Comparison of ENCODE assay signal across 21 cellular contexts in the genomic region with DNA sequence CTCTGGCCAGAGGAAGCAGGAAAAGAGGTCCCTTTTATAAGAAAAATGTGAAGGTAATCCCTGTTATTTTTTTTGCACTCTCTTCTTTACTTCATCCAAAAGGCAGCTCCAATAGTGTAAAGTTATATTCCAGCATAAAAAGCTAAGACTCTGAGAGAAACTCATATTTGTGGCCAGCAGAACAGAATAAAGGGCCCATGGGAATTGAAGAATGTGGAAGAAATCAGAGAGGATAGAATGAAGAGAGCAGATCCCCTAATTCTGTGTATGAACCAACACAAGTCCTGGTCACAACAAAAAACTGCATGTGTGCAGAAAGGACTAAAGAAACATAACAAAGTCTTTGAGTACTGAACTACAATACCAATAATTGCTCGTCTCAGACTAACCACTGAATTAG. TPM values are rescaled to one million over a fixed set of nuclear protein-coding genes. Genes with fewer than 3 reads are reported as not detected.
"Had no signal": no experiment of that assay in that cellular context is flagged by ENCODE, and none has a peak within 500 bp of the region (broad histone marks: within the 10 kb centered on the region; RNA-seq: fewer than 3 reads in every experiment).

No MANE protein-coding gene starts in this region.

- H3K4me3 ChIP-seq: body of pancreas, left ventricle myocardium inferior, ovary, prostate gland, upper lobe of left lung had no signal

- H3K27ac ChIP-seq: body of pancreas, foreskin keratinocyte, left ventricle myocardium inferior, ovary, prostate gland, upper lobe of left lung had no signal

- H3K36me3 ChIP-seq: left ventricle myocardium inferior, ovary, prostate gland, upper lobe of left lung had no signal

- H3K27me3 Mint-ChIP-seq: activated CD4-positive, alpha-beta memory T cell treated with anti-CD3 and anti-CD28 coated beads for 36 hours; activated naive CD8-positive, alpha-beta T cell treated with anti-CD3 and anti-CD28 coated beads, Interleukin-2, amount 10 ng/mL, durations not matched to agents 7 days and 5 days had no signal

- H3K9me3 ChIP-seq: body of pancreas, left ventricle myocardium inferior, ovary, prostate gland, upper lobe of left lung had no signal

- ATAC-seq: activated T-cell treated with anti-CD3 and anti-CD28 coated beads, Interleukin-2, amount 50 U/mL, for 72 hours; body of pancreas; esophagus mucosa; foreskin keratinocyte; natural killer cell; stimulated activated naive CD8-positive, alpha-beta T cell treated with anti-CD3 and anti-CD28 coated beads, Interleukin-15, Interleukin-2, amounts not matched to agents 100 U/mL and 50 U/mL, for 24 hours had no signal

- H3K4me1 Mint-ChIP-seq: activated naive CD8-positive, alpha-beta T cell treated with anti-CD3 and anti-CD28 coated beads, Interleukin-2, amount 10 ng/mL, durations not matched to agents 7 days and 5 days; natural killer cell had no signal

- H3K27ac Mint-ChIP-seq: activated CD4-positive, alpha-beta memory T cell treated with anti-CD3 and anti-CD28 coated beads for 36 hours; activated naive CD4-positive, alpha-beta T cell treated with anti-CD3 and anti-CD28 coated beads for 36 hours; activated naive CD8-positive, alpha-beta T cell treated with anti-CD3 and anti-CD28 coated beads, Interleukin-2, amount 10 ng/mL, durations not matched to agents 7 days and 5 days; activated T-cell treated with anti-CD3 and anti-CD28 coated beads, Interleukin-2, amount 50 U/mL, for 72 hours; natural killer cell had no signal

- H3K27me3 ChIP-seq: body of pancreas, foreskin keratinocyte, ovary, upper lobe of left lung had no signal

- H3K9me3 Mint-ChIP-seq: activated CD4-positive, alpha-beta memory T cell treated with anti-CD3 and anti-CD28 coated beads for 36 hours; activated naive CD8-positive, alpha-beta T cell treated with anti-CD3 and anti-CD28 coated beads, Interleukin-2, amount 10 ng/mL, durations not matched to agents 7 days and 5 days; activated T-cell treated with anti-CD3 and anti-CD28 coated beads, Interleukin-2, amount 50 U/mL, for 72 hours had no signal

- H3K4me3 Mint-ChIP-seq: activated CD4-positive, alpha-beta memory T cell treated with anti-CD3 and anti-CD28 coated beads for 36 hours; activated naive CD4-positive, alpha-beta T cell treated with anti-CD3 and anti-CD28 coated beads for 36 hours; activated naive CD8-positive, alpha-beta T cell treated with anti-CD3 and anti-CD28 coated beads, Interleukin-2, amount 10 ng/mL, durations not matched to agents 7 days and 5 days; activated T-cell treated with anti-CD3 and anti-CD28 coated beads, Interleukin-2, amount 50 U/mL, for 72 hours; mesothelial cell of epicardium; natural killer cell had no signal

- DNase-seq: activated CD4-positive, alpha-beta memory T cell treated with anti-CD3 and anti-CD28 coated beads for 36 hours; activated CD4-positive, alpha-beta T cell treated with anti-CD3 and anti-CD28 coated beads for 48 hours; activated effector memory CD4-positive, alpha-beta T cell treated with Interleukin-2 at 50 U/mL for 16 hours; activated naive CD4-positive, alpha-beta T cell treated with anti-CD3 and anti-CD28 coated beads for 36 hours; activated naive CD8-positive, alpha-beta T cell treated with anti-CD3 and anti-CD28 coated beads, Interleukin-2, amount 10 ng/mL, durations not matched to agents 7 days and 5 days; activated T-cell treated with anti-CD3 and anti-CD28 coated beads, Interleukin-2, amount 50 U/mL, for 72 hours; body of pancreas; effector memory CD4-positive, alpha-beta T cell; foreskin keratinocyte; kidney glomerular epithelial cell; left ventricle myocardium inferior; natural killer cell; ovary; stimulated activated CD4-positive, alpha-beta T cell treated with anti-CD3 and anti-CD28 coated beads, Interleukin-12 subunit alpha, Interleukin-12 subunit beta, amount 100 ng/mL, for 4 hours; stimulated activated CD4-positive, alpha-beta T cell treated with anti-CD3 and anti-CD28 coated beads, Interleukin-4, amount 100 ng/mL, for 4 hours; stimulated activated naive CD8-positive, alpha-beta T cell treated with anti-CD3 and anti-CD28 coated beads, Interleukin-15, Interleukin-2, amounts not matched to agents 100 U/mL and 50 U/mL, for 24 hours; upper lobe of left lung had no signal

- H3K36me3 Mint-ChIP-seq: activated CD4-positive, alpha-beta memory T cell treated with anti-CD3 and anti-CD28 coated beads for 36 hours; activated naive CD8-positive, alpha-beta T cell treated with anti-CD3 and anti-CD28 coated beads, Interleukin-2, amount 10 ng/mL, durations not matched to agents 7 days and 5 days; mesothelial cell of epicardium; natural killer cell had no signal

- H3K4me1 ChIP-seq: body of pancreas, left ventricle myocardium inferior, prostate gland, upper lobe of left lung had no signal

RNA-seq across cellular contexts. Expression of a gene that starts 22.3 kb away (rescaled TPM):
- total RNA-seq: natural killer cell; T-helper 2 cell treated with Interferon-gamma antibody and Interleukin-4, amounts not matched to agents 100 ng/mL and 5 ng/mL, for 36 hours had no signal
